Comparison of ENCODE assay signal across 1 cellular context in the genomic region with DNA sequence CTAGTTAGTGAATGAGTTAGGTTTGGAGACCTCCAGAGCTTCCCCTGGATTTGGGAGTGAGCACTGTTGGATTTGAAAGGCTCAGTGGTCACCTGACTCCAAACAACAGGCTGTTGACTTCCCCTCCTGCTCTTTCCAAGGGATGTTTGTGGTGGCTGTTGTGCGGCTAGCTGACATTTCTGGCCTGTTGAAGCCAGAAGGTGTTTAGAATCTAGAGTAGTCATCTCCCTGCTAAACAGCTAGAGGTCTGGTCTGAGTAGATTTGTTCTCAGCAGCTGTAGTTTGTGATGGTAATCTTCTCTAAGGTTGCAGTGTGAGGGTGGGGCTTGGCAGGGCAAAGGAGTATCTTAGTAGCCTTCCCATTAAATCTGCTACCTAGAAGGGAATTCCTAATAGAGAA.
TF ChIP-seq lines count a peak whose summit lies in the region.

No MANE protein-coding gene starts in this region.

TF ChIP-seq in K562, 482 proteins besides CTCF, POLR2A, EP300 and RAD21 (continues in another document):
- TF ChIP-seq CTBP1 (IDR thresholded peaks at IDR 0.05; ENCODE audit: borderline replicate concordance), result peak; percentile 32; the same call in 1 of the 2 replicates
- TF ChIP-seq RB1 (IDR thresholded peaks at IDR 0.05; ENCODE audit: low read depth), result no peak
- TF ChIP-seq ZNF436 (CRISPR knock-in tag; IDR thresholded peaks at IDR 0.05), result no peak
- TF ChIP-seq ERF (CRISPR knock-in tag; IDR thresholded peaks at IDR 0.05), result no peak
- TF ChIP-seq POLR2AphosphoS5 (IDR thresholded peaks at IDR 0.05; ENCODE audit: control insufficient read depth, insufficient read depth, low read depth, low read length), result peak; percentile 49; the same call in 1 of the 2 replicates
- TF ChIP-seq, protein P1, sequence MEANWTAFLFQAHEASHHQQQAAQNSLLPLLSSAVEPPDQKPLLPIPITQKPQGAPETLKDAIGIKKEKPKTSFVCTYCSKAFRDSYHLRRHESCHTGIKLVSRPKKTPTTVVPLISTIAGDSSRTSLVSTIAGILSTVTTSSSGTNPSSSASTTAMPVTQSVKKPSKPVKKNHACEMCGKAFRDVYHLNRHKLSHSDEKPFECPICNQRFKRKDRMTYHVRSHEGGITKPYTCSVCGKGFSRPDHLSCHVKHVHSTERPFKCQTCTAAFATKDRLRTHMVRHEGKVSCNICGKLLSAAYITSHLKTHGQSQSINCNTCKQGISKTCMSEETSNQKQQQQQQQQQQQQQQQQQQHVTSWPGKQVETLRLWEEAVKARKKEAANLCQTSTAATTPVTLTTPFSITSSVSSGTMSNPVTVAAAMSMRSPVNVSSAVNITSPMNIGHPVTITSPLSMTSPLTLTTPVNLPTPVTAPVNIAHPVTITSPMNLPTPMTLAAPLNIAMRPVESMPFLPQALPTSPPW (CRISPR knock-in tag; IDR thresholded peaks at IDR 0.05), result peak; percentile 48; the same call in 1 of the 2 replicates
- no peak for TF ChIP-seq ZNF668 (CRISPR knock-in tag; IDR thresholded peaks at IDR 0.05)
- TF ChIP-seq ZNF830 (CRISPR knock-in tag; IDR thresholded peaks at IDR 0.05), result no peak
- TF ChIP-seq, protein P2, sequence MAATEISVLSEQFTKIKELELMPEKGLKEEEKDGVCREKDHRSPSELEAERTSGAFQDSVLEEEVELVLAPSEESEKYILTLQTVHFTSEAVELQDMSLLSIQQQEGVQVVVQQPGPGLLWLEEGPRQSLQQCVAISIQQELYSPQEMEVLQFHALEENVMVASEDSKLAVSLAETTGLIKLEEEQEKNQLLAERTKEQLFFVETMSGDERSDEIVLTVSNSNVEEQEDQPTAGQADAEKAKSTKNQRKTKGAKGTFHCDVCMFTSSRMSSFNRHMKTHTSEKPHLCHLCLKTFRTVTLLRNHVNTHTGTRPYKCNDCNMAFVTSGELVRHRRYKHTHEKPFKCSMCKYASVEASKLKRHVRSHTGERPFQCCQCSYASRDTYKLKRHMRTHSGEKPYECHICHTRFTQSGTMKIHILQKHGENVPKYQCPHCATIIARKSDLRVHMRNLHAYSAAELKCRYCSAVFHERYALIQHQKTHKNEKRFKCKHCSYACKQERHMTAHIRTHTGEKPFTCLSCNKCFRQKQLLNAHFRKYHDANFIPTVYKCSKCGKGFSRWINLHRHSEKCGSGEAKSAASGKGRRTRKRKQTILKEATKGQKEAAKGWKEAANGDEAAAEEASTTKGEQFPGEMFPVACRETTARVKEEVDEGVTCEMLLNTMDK (IDR thresholded peaks at IDR 0.05; ENCODE audit: borderline replicate concordance, insufficient read depth, low read depth, low read length, poor library complexity, severe bottlenecking), result no peak
- no peak for TF ChIP-seq RFX1 (IDR thresholded peaks at IDR 0.05)
- TF ChIP-seq, protein P3, sequence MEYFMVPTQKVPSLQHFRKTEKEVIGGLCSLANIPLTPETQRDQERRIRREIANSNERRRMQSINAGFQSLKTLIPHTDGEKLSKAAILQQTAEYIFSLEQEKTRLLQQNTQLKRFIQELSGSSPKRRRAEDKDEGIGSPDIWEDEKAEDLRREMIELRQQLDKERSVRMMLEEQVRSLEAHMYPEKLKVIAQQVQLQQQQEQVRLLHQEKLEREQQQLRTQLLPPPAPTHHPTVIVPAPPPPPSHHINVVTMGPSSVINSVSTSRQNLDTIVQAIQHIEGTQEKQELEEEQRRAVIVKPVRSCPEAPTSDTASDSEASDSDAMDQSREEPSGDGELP (CRISPR knock-in tag; IDR thresholded peaks at IDR 0.05; ENCODE audit: borderline replicate concordance), result peak; percentile 50; the same call in 1 of the 2 replicates
- TF ChIP-seq, protein P4, sequence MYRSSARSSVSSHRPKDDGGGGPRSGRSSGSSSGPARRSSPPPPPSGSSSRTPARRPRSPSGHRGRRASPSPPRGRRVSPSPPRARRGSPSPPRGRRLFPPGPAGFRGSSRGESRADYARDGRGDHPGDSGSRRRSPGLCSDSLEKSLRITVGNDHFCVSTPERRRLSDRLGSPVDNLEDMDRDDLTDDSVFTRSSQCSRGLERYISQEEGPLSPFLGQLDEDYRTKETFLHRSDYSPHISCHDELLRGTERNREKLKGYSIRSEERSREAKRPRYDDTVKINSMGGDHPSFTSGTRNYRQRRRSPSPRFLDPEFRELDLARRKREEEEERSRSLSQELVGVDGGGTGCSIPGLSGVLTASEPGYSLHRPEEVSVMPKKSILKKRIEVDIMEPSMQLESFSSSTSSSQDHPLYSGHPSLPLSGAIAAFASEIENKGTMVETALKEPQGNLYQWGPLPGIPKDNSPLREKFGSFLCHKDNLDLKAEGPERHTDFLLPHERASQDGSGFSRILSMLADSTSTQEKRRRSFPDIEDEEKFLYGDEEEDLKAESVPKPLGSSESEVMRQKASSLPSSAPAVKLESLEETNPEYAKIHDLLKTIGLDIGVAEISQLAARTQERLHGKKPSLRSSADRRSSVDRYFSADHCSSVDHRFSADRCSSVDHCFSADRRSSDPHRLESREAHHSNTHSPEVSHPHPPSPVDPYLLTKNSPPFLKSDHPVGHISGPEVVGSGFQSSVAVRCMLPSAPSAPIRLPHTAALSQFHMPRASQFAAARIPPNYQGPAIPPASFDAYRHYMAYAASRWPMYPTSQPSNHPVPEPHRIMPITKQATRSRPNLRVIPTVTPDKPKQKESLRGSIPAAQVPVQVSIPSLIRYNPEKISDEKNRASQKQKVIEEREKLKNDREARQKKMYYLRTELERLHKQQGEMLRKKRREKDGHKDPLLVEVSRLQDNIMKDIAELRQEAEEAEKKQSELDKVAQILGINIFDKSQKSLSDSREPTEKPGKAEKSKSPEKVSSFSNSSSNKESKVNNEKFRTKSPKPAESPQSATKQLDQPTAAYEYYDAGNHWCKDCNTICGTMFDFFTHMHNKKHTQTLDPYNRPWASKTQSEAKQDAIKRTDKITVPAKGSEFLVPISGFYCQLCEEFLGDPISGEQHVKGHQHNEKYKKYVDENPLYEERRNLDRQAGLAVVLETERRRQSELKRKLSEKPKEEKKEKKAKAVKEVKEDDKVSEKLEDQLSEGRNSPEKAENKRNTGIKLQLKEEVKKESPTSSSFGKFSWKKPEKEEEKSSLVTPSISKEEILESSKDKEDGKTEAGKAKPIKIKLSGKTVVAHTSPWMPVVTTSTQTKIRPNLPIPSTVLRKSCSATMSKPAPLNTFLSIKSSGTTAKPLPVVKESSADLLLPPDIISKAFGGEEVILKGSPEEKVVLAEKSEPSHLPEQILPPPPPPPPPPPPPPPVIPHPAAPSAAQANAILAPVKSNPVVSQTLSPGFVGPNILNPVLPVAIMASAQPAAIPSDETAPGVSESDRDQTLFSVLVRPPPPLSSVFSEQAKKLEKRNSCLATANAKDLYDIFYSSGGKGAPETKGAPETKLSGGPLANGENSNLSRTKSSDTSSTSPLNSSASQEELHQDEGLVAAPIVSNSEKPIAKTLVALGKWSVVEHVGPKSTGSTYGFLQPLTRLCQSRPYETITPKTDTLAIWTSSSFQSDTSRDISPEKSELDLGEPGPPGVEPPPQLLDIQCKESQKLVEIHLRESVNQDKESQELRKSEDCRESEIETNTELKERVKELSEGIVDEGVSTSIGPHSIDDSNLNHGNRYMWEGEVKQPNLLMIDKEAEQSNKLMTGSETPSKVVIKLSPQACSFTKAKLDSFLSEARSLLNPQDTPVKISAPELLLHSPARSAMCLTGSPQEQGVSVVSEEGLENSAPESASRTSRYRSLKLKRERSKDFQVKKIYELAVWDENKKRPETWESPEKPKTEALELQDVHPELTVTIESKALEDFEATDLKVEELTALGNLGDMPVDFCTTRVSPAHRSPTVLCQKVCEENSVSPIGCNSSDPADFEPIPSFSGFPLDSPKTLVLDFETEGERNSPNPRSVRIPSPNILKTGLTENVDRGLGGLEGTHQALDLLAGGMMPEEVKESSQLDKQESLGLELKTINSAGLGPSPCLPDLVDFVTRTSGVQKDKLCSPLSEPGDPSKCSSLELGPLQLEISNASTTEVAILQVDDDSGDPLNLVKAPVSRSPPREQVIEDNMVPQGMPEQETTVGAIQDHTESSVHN (IDR thresholded peaks at IDR 0.05; ENCODE audit: borderline replicate concordance in 1 of 2, low read depth in 1 of 2), result no peak
- TF ChIP-seq NFIX (CRISPR knock-in tag; IDR thresholded peaks at IDR 0.05; ENCODE audit: low read depth), result no peak
- peak in 1 of 2 experiments; percentile 22; a peak in 1 of 4 replicates for TF ChIP-seq FOXA3 (CRISPR knock-in tag; conservative IDR thresholded peaks at IDR 0.05 in 1 of 2, IDR thresholded peaks at IDR 0.05 in 1 of 2)
- peak; percentile 80 for TF ChIP-seq DPF2 (IDR thresholded peaks at IDR 0.05)
- no peak for TF ChIP-seq SREBF1 (IDR thresholded peaks at IDR 0.05; ENCODE audit: borderline replicate concordance, low read depth, low read length)
- TF ChIP-seq, protein P5, sequence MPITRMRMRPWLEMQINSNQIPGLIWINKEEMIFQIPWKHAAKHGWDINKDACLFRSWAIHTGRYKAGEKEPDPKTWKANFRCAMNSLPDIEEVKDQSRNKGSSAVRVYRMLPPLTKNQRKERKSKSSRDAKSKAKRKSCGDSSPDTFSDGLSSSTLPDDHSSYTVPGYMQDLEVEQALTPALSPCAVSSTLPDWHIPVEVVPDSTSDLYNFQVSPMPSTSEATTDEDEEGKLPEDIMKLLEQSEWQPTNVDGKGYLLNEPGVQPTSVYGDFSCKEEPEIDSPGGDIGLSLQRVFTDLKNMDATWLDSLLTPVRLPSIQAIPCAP (CRISPR knock-in tag; IDR thresholded peaks at IDR 0.05; ENCODE audit: borderline replicate concordance), result no peak
- TF ChIP-seq ZFPM2 (CRISPR knock-in tag; IDR thresholded peaks at IDR 0.05), result no peak
- no peak for TF ChIP-seq PURB (CRISPR knock-in tag; IDR thresholded peaks at IDR 0.05; ENCODE audit: low read depth)
- no peak for TF ChIP-seq MEF2D (tag; conservative IDR thresholded peaks at IDR 0.05; ENCODE audit: low read depth)
- TF ChIP-seq GTF2E2 (tag; IDR thresholded peaks at IDR 0.05), result no peak
- no peak for TF ChIP-seq POLR2H (tag; IDR thresholded peaks at IDR 0.05; ENCODE audit: low read depth)
- TF ChIP-seq MBD2 (IDR thresholded peaks at IDR 0.05; ENCODE audit: borderline replicate concordance, low read depth), result no peak
- no peak for TF ChIP-seq CHD2 (IDR thresholded peaks at IDR 0.05; ENCODE audit: low read depth, low read length)
- no peak for TF ChIP-seq ILF3 (IDR thresholded peaks at IDR 0.05; ENCODE audit: borderline replicate concordance)
- no peak for TF ChIP-seq MYBL2 (IDR thresholded peaks at IDR 0.05; ENCODE audit: low read depth)
- TF ChIP-seq MYBL2 (CRISPR knock-in tag; IDR thresholded peaks at IDR 0.05; ENCODE audit: borderline replicate concordance), result no peak
- TF ChIP-seq ZNF23 (CRISPR knock-in tag; IDR thresholded peaks at IDR 0.05), result no peak
- no peak for TF ChIP-seq XRCC3 (IDR thresholded peaks at IDR 0.05)
- TF ChIP-seq HDAC8 (tag; IDR thresholded peaks at IDR 0.05), result no peak
- TF ChIP-seq ZSCAN29 (IDR thresholded peaks at IDR 0.05), result no peak
- TF ChIP-seq, protein P6, sequence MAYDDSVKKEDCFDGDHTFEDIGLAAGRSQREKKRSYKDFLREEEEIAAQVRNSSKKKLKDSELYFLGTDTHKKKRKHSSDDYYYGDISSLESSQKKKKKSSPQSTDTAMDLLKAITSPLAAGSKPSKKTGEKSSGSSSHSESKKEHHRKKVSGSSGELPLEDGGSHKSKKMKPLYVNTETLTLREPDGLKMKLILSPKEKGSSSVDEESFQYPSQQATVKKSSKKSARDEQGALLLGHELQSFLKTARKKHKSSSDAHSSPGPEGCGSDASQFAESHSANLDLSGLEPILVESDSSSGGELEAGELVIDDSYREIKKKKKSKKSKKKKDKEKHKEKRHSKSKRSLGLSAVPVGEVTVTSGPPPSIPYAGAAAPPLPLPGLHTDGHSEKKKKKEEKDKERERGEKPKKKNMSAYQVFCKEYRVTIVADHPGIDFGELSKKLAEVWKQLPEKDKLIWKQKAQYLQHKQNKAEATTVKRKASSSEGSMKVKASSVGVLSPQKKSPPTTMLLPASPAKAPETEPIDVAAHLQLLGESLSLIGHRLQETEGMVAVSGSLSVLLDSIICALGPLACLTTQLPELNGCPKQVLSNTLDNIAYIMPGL (CRISPR knock-in tag; IDR thresholded peaks at IDR 0.05), result no peak
- TF ChIP-seq ZNF121 (CRISPR knock-in tag; conservative IDR thresholded peaks at IDR 0.05), result no peak
- no peak for TF ChIP-seq ZNF316 (IDR thresholded peaks at IDR 0.05)
- TF ChIP-seq ETV1 (tag; conservative IDR thresholded peaks at IDR 0.05; ENCODE audit: low read depth), result 0 out of 2 replicates have a peak, but pooled peaks have one; percentile 10
- no peak for TF ChIP-seq XRCC5 (IDR thresholded peaks at IDR 0.05; ENCODE audit: low read depth, low read length)
- no peak for TF ChIP-seq CHD1 (IDR thresholded peaks at IDR 0.05; ENCODE audit: low read length)
- TF ChIP-seq BMI1 (IDR thresholded peaks at IDR 0.05; ENCODE audit: low read length), result no peak
- TF ChIP-seq FOXK1 (CRISPR knock-in tag; IDR thresholded peaks at IDR 0.05; ENCODE audit: borderline replicate concordance), result no peak
- no peak for TF ChIP-seq SIN3A (IDR thresholded peaks at IDR 0.05; ENCODE audit: borderline replicate concordance in 2 of 2, control insufficient read depth in 1 of 2, low read depth in 2 of 2, low read length in 2 of 2)
- TF ChIP-seq FOSL1 (tag; conservative IDR thresholded peaks at IDR 0.05), result peak; percentile 30; the same call in 1 of the 2 replicates
- TF ChIP-seq, protein P7, sequence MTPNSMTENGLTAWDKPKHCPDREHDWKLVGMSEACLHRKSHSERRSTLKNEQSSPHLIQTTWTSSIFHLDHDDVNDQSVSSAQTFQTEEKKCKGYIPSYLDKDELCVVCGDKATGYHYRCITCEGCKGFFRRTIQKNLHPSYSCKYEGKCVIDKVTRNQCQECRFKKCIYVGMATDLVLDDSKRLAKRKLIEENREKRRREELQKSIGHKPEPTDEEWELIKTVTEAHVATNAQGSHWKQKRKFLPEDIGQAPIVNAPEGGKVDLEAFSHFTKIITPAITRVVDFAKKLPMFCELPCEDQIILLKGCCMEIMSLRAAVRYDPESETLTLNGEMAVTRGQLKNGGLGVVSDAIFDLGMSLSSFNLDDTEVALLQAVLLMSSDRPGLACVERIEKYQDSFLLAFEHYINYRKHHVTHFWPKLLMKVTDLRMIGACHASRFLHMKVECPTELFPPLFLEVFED (CRISPR knock-in tag; conservative IDR thresholded peaks at IDR 0.05), result no peak
- TF ChIP-seq SPI1 (IDR thresholded peaks at IDR 0.05; ENCODE audit: borderline replicate concordance, low read depth, low read length), result peak; percentile 37; the same call in 1 of the 2 replicates
- TF ChIP-seq, protein P8, sequence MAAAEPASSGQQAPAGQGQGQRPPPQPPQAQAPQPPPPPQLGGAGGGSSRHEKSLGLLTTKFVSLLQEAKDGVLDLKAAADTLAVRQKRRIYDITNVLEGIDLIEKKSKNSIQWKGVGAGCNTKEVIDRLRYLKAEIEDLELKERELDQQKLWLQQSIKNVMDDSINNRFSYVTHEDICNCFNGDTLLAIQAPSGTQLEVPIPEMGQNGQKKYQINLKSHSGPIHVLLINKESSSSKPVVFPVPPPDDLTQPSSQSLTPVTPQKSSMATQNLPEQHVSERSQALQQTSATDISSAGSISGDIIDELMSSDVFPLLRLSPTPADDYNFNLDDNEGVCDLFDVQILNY (CRISPR knock-in tag; IDR thresholded peaks at IDR 0.05), result no peak
- TF ChIP-seq ARHGAP35 (IDR thresholded peaks at IDR 0.05; ENCODE audit: partially characterized antibody), result no peak
- TF ChIP-seq, protein P9, sequence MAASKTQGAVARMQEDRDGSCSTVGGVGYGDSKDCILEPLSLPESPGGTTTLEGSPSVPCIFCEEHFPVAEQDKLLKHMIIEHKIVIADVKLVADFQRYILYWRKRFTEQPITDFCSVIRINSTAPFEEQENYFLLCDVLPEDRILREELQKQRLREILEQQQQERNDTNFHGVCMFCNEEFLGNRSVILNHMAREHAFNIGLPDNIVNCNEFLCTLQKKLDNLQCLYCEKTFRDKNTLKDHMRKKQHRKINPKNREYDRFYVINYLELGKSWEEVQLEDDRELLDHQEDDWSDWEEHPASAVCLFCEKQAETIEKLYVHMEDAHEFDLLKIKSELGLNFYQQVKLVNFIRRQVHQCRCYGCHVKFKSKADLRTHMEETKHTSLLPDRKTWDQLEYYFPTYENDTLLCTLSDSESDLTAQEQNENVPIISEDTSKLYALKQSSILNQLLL (CRISPR knock-in tag; IDR thresholded peaks at IDR 0.05; ENCODE audit: borderline replicate concordance), result no peak
- TF ChIP-seq NELFE (IDR thresholded peaks at IDR 0.05; ENCODE audit: insufficient read depth, insufficient read length), result no peak
